Comparison of ENCODE assay signal across 1 cellular context in genomic region chr6:70413114-70413828, GRCh38.
TF ChIP-seq lines count a peak whose summit lies in the region.

Gene FAM135A (plus strand): TSS chr6:70413508. CDS start chr6:70428343, 14,835 bp downstream.

TF ChIP-seq in HepG2, 621 proteins besides CTCF, POLR2A, EP300 and RAD21 (continued from another document and continues in another):
- TF ChIP-seq HMGXB4 (CRISPR knock-in tag; IDR thresholded peaks at IDR 0.05; ENCODE audit: borderline replicate concordance in 1 of 2, low read depth in 1 of 2) (peak in 1 of 2 experiments; percentile 48; a peak in 2 of 4 replicates), ZNF776 (CRISPR knock-in tag; IDR thresholded peaks at IDR 0.05) (no peak), KAT8 (CRISPR knock-in tag; IDR thresholded peaks at IDR 0.05) (peak; percentile 97), KAT2B (IDR thresholded peaks at IDR 0.05; ENCODE audit: borderline replicate concordance, low read depth, low read length) (no peak), ERF (CRISPR knock-in tag; IDR thresholded peaks at IDR 0.05) (peak; percentile 34; the same call in 1 of the 2 replicates), HES4 (CRISPR knock-in tag; IDR thresholded peaks at IDR 0.05; ENCODE audit: borderline replicate concordance) (0 out of 2 replicates have a peak, but pooled peaks have one; percentile 52), ZFP1 (CRISPR knock-in tag; IDR thresholded peaks at IDR 0.05) (no peak), ZNF414 (CRISPR knock-in tag; IDR thresholded peaks at IDR 0.05) (0 out of 2 replicates have a peak, but pooled peaks have one; percentile 13), ARID3A (IDR thresholded peaks at IDR 0.05; ENCODE audit: low read depth, low read length) (no peak), ZSCAN21 (CRISPR knock-in tag; IDR thresholded peaks at IDR 0.05; ENCODE audit: borderline replicate concordance) (peak; percentile 75), ZNF276 (CRISPR knock-in tag; IDR thresholded peaks at IDR 0.05; ENCODE audit: low read depth) (no peak), CREM (IDR thresholded peaks at IDR 0.05) (peak; percentile 93), CREM (CRISPR knock-in tag; IDR thresholded peaks at IDR 0.05) (no peak; the same call in 1 of the 2 replicates), LCORL (IDR thresholded peaks at IDR 0.05) (no peak), LCORL (CRISPR knock-in tag; IDR thresholded peaks at IDR 0.05) (peak; percentile 39; the same call in 1 of the 2 replicates), ZBTB49 (CRISPR knock-in tag; IDR thresholded peaks at IDR 0.05; ENCODE audit: borderline replicate concordance) (no peak), ZNF574 (CRISPR knock-in tag; IDR thresholded peaks at IDR 0.05) (peak; percentile 68), CREB3 (CRISPR knock-in tag; IDR thresholded peaks at IDR 0.05) (no peak), ZSCAN9 (CRISPR knock-in tag; IDR thresholded peaks at IDR 0.05; ENCODE audit: borderline replicate concordance) (peak; percentile 47; the same call in 1 of the 2 replicates), ARNT2 (CRISPR knock-in tag; IDR thresholded peaks at IDR 0.05; ENCODE audit: low read depth) (peak; percentile 91; the same call in 1 of the 2 replicates), ZFP36L2 (CRISPR knock-in tag; IDR thresholded peaks at IDR 0.05) (no peak), ZNF639 (CRISPR knock-in tag; conservative IDR thresholded peaks at IDR 0.05) (no peak), FOSL2 (CRISPR knock-in tag; IDR thresholded peaks at IDR 0.05) (peak; percentile 29; the same call in 1 of the 2 replicates), ZMYM2 (CRISPR knock-in tag; IDR thresholded peaks at IDR 0.05) (no peak), ZNF691 (CRISPR knock-in tag; IDR thresholded peaks at IDR 0.05; ENCODE audit: borderline replicate concordance, low read depth) (no peak), REPIN1 (CRISPR knock-in tag; IDR thresholded peaks at IDR 0.05; ENCODE audit: borderline replicate concordance, low read depth) (peak; percentile 56; the same call in 1 of the 2 replicates), FOXA3 (CRISPR knock-in tag; IDR thresholded peaks at IDR 0.05) (peak; percentile 54; the same call in 1 of the 2 replicates), HDAC2 (CRISPR knock-in tag; IDR thresholded peaks at IDR 0.05) (0 out of 2 replicates have a peak, but pooled peaks have one; percentile 23), POLR2AphosphoS5 (IDR thresholded peaks at IDR 0.05; ENCODE audit: low read depth, low read length) (peak; percentile 97), PLRG1 (conservative IDR thresholded peaks at IDR 0.05) (no peak), ISL2 (CRISPR knock-in tag; IDR thresholded peaks at IDR 0.05) (peak; percentile 28; the same call in 1 of the 2 replicates), ZNF773 (CRISPR knock-in tag; IDR thresholded peaks at IDR 0.05; ENCODE audit: borderline replicate concordance) (peak; percentile 61; the same call in 1 of the 2 replicates), NR2C2 (CRISPR knock-in tag; IDR thresholded peaks at IDR 0.05; ENCODE audit: borderline replicate concordance) (no peak), ZNF432 (CRISPR knock-in tag; IDR thresholded peaks at IDR 0.05; ENCODE audit: borderline replicate concordance) (no peak), E2F5 (CRISPR knock-in tag; conservative IDR thresholded peaks at IDR 0.05) (no peak), BHLHE40 (IDR thresholded peaks at IDR 0.05; ENCODE audit: low read length) (no peak), HOMEZ (CRISPR knock-in tag; IDR thresholded peaks at IDR 0.05; ENCODE audit: low read depth) (peak; percentile 99), ATF4 (CRISPR knock-in tag; IDR thresholded peaks at IDR 0.05) (0 out of 4 replicates have a peak, but pooled peaks of 1 of the 2 experiments have one; percentile 50), TFDP1 (CRISPR knock-in tag; IDR thresholded peaks at IDR 0.05; ENCODE audit: borderline replicate concordance) (peak; percentile 72; the same call in 1 of the 2 replicates), ZNF292 (CRISPR knock-in tag; IDR thresholded peaks at IDR 0.05; ENCODE audit: borderline replicate concordance, low read depth) (no peak)
